ENCODE assay signal across 11 cellular contexts in the genomic region with DNA sequence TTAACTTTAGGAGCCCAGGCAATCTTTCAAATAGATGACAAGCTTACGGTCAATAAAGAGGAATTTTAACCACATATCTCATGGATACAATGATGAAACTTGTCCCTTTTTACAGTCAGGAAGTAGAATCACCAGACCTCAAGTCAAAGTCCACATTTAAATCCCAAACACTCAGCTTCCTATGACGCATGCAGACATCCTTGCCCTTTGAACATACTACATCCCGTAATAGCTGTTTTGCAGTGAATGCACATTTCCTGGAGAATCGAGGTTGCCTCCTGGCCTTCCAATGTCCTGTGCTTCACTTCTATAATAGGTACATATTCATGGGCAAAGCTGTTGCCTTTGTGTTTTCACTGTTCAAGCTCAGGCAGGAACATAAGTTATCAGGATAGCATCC. TPM values are rescaled to one million over a fixed set of nuclear protein-coding genes. Genes with fewer than 3 reads are reported as not detected.
"Had no signal": no experiment of that assay in that cellular context is flagged by ENCODE, and none has a peak within 500 bp of the region (broad histone marks: within the 10 kb centered on the region; RNA-seq: fewer than 3 reads in every experiment).

No MANE protein-coding gene starts in this region.

RNA-seq across cellular contexts. Expression of a gene that starts 25.3 kb away (rescaled TPM):
- total RNA-seq: activated CD4-positive, alpha-beta T cell treated with anti-CD3 and anti-CD28 coated beads for 36 hours; activated CD4-positive, alpha-beta T cell treated with anti-CD3 and anti-CD28 coated beads, Interleukin-2, amount 10 ng/mL, durations not matched to agents 7 days and 5 days; activated CD8-positive, alpha-beta T cell treated with anti-CD3 and anti-CD28 coated beads, Interleukin-2, amount 10 ng/mL, durations not matched to agents 7 days and 5 days; activated naive CD8-positive, alpha-beta T cell treated with anti-CD3 and anti-CD28 coated beads, Interleukin-2, amount 10 ng/mL, durations not matched to agents 7 days and 5 days; activated T-helper 2 cell treated with anti-CD3 and anti-CD28 coated beads, Interferon-gamma antibody, Interleukin-2, Interleukin-4, amounts not matched to agents 10 μg/mL and 5 μg/mL and 100 μg/mL, durations not matched to agents 14 hours and 24 hours and 36 hours; ascending aorta; cardiac muscle cell; LHCN-M2; M059J; PC-9; WTC11 had no signal
- polyA plus RNA-seq: cardiac muscle cell had no signal
